In the genomic region with DNA sequence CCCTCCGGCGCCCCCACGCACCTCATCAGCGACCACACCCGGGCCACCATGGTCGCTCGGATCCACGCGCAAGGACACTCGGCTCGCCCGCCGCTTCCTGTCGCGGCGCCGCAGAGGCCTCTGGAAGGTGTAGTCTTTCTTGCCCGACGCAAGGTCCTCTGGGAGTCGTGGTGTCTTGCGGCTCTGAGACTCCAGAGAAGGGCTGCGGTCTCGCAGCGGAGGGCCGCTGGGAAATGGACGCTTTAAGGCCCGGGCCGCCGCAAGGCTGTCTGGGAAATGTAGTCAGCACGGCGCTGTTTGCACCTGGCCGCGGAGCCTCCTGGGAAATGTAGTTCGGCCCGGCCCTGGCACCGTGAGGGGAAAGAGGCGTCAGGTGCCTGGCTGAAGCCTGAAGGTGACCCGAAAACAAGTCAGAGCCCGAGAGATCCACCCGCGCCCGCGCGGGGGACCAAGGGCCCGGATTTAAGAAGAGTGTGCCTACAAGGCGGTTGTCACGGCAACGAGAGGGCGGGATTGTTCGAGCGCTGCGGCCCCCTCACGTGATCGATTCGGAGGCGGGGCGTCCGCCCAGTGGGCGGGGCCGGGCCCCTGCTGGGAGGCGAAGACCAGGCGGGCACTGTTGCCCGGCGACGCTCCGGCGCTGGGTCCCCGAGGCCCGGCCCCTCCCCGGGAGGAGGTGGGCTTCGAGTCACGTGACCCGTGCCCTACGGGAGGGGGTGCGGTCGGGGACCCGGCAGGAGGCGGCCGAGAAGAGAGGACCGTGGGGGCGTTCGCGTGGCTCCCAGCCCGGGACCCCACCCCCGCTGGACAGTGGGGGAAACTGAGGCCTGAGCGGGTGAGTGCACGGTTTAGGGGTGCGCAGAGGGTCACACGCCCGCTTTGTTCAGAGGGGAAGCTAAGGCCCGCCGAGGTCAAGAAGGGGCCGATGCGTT, we compare ENCODE assay signal across 8 cellular contexts. TPM values are rescaled to one million over a fixed set of nuclear protein-coding genes. Genes with fewer than 3 reads are reported as not detected.
DNase-seq lines count a peak whose midpoint lies in the region; ATAC-seq and TF ChIP-seq lines count a peak whose summit lies in the region.

A gene with protein sequence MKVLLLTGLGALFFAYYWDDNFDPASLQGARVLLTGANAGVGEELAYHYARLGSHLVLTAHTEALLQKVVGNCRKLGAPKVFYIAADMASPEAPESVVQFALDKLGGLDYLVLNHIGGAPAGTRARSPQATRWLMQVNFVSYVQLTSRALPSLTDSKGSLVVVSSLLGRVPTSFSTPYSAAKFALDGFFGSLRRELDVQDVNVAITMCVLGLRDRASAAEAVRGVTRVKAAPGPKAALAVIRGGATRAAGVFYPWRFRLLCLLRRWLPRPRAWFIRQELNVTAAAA (plus strand): TSS at position 591 of the 932 bp plus-strand sequence. CDS start 3,806 bp downstream, outside the sequence.
A gene with protein sequence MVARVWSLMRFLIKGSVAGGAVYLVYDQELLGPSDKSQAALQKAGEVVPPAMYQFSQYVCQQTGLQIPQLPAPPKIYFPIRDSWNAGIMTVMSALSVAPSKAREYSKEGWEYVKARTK (minus strand): TSS at position 80 of the 932 bp plus-strand sequence. CDS start 30 bp downstream, at position 50.

- H3K4me1 ChIP-seq in PC-9 (replicated peaks; ENCODE audit: insufficient read depth): no peaks in the 10 kb centered on the region
- peaks cover 19 to 33% (median 27%) of the 10 kb centered on the region in 4 donors for H3K4me1 ChIP-seq in esophagus muscularis mucosa
- peaks cover 6 to 19% of the 10 kb centered on the region in 2 donors for H3K4me1 ChIP-seq in muscle layer of duodenum (ENCODE audit: control insufficient read depth in 1 of 2, insufficient read depth in 2 of 2, low read length in 2 of 2)

- intact Hi-C loops in PC-9 (cut with micrococcal nuclease; ENCODE audit: unreplicated experiment): loop anchor here (2.0 kb wide), 2 partner anchors 58 to 110 kb away; a partner anchor contains a TSS
- intact Hi-C loops in esophagus muscularis mucosa (cut with DNase I): loop anchor here (5.0 kb wide), 1 partner anchor 58 kb away; a partner anchor contains a TSS

- DNase-seq in DMS153 (lab: John Stamatoyannopoulos, UW) (peak; percentile 98), PC-9 (peak; percentile 90 to 93), esophagus muscularis mucosa (ENCODE audit: extremely low spot score) (peak; percentile 99)
- peak; percentile 98 for DNase-seq in Jurkat, Clone E6-1 (ENCODE audit: low read depth, low spot score)
- peak; percentile 97 to 98 for DNase-seq in activated T-cell treated with anti-CD3 and anti-CD28 coated beads, Interleukin-2, amount 50 U/mL, for 48 hours
- peak; percentile 97 to 98 for DNase-seq in stimulated activated CD8-positive, alpha-beta memory T cell treated with anti-CD3 and anti-CD28 coated beads, Interleukin-7, amount 100 ng/mL, for 4 hours (ENCODE audit: low read depth in 2 of 2)

- TF ChIP-seq CTCF in PC-9 (conservative IDR thresholded peaks at IDR 0.05) (no peak), esophagus muscularis mucosa (IDR thresholded peaks at IDR 0.05) (peak in 1 of 3 experiments; percentile 17)

- no peaks in the 10 kb centered on the region for H4K20me1 ChIP-seq in PC-9 (ENCODE audit: insufficient read depth)

- H3K27me3 ChIP-seq in PC-9 (ENCODE audit: insufficient read depth, low read depth) (no peaks in the 10 kb centered on the region), esophagus muscularis mucosa (no peaks in the 10 kb centered on the region), muscle layer of duodenum (ENCODE audit: low read depth, low read length) (no peaks in the 10 kb centered on the region)

- peak; percentile 83 for ATAC-seq in GM21619 (IDR thresholded peaks at IDR 0.05; ENCODE audit: unreplicated experiment)

- WGBS in esophagus muscularis mucosa: 4% methylated on average over 14 of the region's 94 CpGs

- peak within 1 kb of the TSS; percentile 85 for H3K4me2 ChIP-seq in PC-9

- H3K9me2 ChIP-seq in PC-9 (ENCODE audit: insufficient read depth): no peaks in the 10 kb centered on the region

- H2AFZ ChIP-seq in PC-9: peak within 1 kb of the TSS; percentile 91

- TSS peak; percentile 17 for BruUV-seq in PC-9 (replicated peaks; lab: Mats Ljungman, UMichigan)

- H3K4me3 ChIP-seq in Jurkat, Clone E6-1 (ENCODE audit: low read length): peak within 1 kb of the TSS; percentile 97
- H3K4me3 ChIP-seq in PC-9 (peak within 1 kb of the TSS; percentile 99), esophagus muscularis mucosa (peak within 1 kb of the TSS; percentile 82 to 98 (median 86)), muscle layer of duodenum (ENCODE audit: low read depth in 1 of 2, low read length in 2 of 2) (peak within 1 kb of the TSS; percentile 96 to 97)

- H3K27ac ChIP-seq in PC-9 (0 out of 2 replicates have a peak within 1 kb of the TSS, but pooled peaks have one; percentile 49), esophagus muscularis mucosa (replicated peaks in 1 of 4) (peak within 1 kb of the TSS; percentile 90 to 96 (median 93)), muscle layer of duodenum (ENCODE audit: low read length) (peak within 1 kb of the TSS; percentile 91)

- no peak for TF ChIP-seq POLR2A in esophagus muscularis mucosa (IDR thresholded peaks at IDR 0.05; ENCODE audit: low read depth)

- POLR2A ChIA-PET in PC-9 (lab: Charles Lee; ENCODE audit: unreplicated experiment): interaction anchor here (0.7 kb wide), 1 partner anchor 354 kb away, joined by 3 read pairs; no protein-coding TSS in a partner anchor

- no peaks in the 10 kb centered on the region for H3F3A ChIP-seq in PC-9 (ENCODE audit: insufficient read depth, low read depth)

- H3K9me3 ChIP-seq in PC-9 (ENCODE audit: insufficient read depth, low read depth) (no peaks in the 10 kb centered on the region), esophagus muscularis mucosa (no peaks in the 10 kb centered on the region), muscle layer of duodenum (ENCODE audit: control insufficient read depth in 1 of 2, low read length in 2 of 2) (no peaks in the 10 kb centered on the region)

- H3K36me3 ChIP-seq in PC-9 (ENCODE audit: low read depth) (no peaks in the 10 kb centered on the region), esophagus muscularis mucosa (peaks cover 0 to 14% (median 11%) of the 10 kb centered on the region in 4 donors), muscle layer of duodenum (ENCODE audit: control insufficient read depth in 1 of 2, insufficient read depth in 2 of 2, low read length in 2 of 2) (no peaks in the 10 kb centered on the region)

- TF ChIP-seq EP300 in esophagus muscularis mucosa (IDR thresholded peaks at IDR 0.05): no peak

- peaks cover 9% of the 10 kb centered on the region for H3K79me2 ChIP-seq in PC-9 (ENCODE audit: low read depth)

- CTCF ChIA-PET in PC-9 (lab: Charles Lee): no interaction called here

RNA-seq across cellular contexts. Expression of the first gene that starts in this region (rescaled TPM):
- polyA plus RNA-seq in Jurkat, Clone E6-1 (2012; ENCODE audit: insufficient read depth, insufficient read length): 10.3 TPM
- 7.5 and 11.9 TPM in 2 replicates for total RNA-seq in PC-9 (2021)
- 10 to 100 TPM; 15.0 to 21.8 (median 17.8) TPM for total RNA-seq in esophagus muscularis mucosa

RNA-seq across cellular contexts. Expression of the second gene that starts in this region (rescaled TPM):
- polyA plus RNA-seq in Jurkat, Clone E6-1 (2012; ENCODE audit: insufficient read depth, insufficient read length): 78.7 TPM
- total RNA-seq in PC-9 (2021): 31.1 and 34.7 TPM in 2 replicates
- 10 to 100 TPM; 46.4 to 70.0 (median 59.3) TPM for total RNA-seq in esophagus muscularis mucosa

Comparison
In these comparisons a context has a peak if more than half of its experiments do, and no peak if none do; other contexts are left out.
1. Peak in every context shown above with its lines: DNase-seq, ATAC-seq, H3K4me3 ChIP-seq and H3K27ac ChIP-seq.